ENCODE assay signal across 1 cellular context in the genomic region with DNA sequence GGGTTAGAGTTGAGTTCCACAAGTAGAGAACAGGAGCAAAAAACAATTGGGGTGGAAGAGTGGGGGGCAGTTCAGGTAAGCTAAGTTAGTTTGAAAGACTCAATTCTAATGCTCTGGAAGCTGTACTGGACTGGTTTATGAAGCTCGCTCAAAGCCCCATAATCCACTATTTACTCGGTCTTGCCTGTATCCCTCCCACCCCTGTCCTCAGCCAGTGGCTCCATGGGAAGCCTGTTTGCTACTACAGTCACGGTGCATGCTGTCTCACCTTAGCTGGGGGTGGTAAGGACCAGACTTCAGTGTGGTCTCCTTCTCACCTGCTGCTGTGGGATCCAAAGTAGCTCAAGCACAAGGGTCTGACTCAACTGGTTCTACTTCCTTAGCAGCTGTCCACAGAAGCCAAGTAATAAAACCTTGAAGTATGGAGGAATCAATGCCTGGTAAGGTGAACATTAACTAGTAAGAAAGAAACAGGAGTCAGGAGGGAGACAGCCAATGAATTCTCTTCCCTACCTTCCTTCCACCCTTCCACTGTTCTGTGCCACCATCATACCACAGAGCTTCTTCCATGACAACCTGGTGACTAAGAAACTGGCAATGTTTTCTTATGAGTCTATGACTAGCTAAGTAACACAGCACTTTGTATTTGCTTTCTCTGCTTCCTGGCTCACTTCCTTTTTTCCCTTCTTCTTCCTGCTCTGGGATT.
TF ChIP-seq lines count a peak whose summit lies in the region.

No MANE protein-coding gene starts in this region.

TF ChIP-seq in SK-N-SH treated with all-trans-retinoic acid at 6 μM for 48 hours, 23 proteins besides CTCF, POLR2A, EP300 and RAD21 (continued from another document):
- TF ChIP-seq, protein P1, sequence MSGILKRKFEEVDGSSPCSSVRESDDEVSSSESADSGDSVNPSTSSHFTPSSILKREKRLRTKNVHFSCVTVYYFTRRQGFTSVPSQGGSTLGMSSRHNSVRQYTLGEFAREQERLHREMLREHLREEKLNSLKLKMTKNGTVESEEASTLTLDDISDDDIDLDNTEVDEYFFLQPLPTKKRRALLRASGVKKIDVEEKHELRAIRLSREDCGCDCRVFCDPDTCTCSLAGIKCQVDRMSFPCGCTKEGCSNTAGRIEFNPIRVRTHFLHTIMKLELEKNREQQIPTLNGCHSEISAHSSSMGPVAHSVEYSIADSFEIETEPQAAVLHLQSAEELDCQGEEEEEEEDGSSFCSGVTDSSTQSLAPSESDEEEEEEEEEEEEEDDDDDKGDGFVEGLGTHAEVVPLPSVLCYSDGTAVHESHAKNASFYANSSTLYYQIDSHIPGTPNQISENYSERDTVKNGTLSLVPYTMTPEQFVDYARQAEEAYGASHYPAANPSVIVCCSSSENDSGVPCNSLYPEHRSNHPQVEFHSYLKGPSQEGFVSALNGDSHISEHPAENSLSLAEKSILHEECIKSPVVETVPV (CRISPR knock-in tag; IDR thresholded peaks at IDR 0.05), result no peak
